Comparison of ENCODE assay signal across 8 cellular contexts in genomic region chr3:32460031-32460749, GRCh38. TPM values are rescaled to one million over a fixed set of nuclear protein-coding genes. Genes with fewer than 3 reads are reported as not detected.
DNase-seq lines count a peak whose midpoint lies in the region; ATAC-seq and TF ChIP-seq lines count a peak whose summit lies in the region.

No MANE protein-coding gene starts in this region.

- H3K27me3 ChIP-seq in lung (ENCODE audit: control insufficient read depth, insufficient read depth): no peaks in the 10 kb centered on the region
- no peaks in the 10 kb centered on the region for H3K27me3 ChIP-seq in A673 (replicated peaks; ENCODE audit: insufficient read depth, low read depth, low read length, poor library complexity)

- CTCF ChIA-PET in A673 (lab: Charles Lee): no interaction called here

- ATAC-seq in GM19035 (IDR thresholded peaks at IDR 0.05; ENCODE audit: unreplicated experiment): peak; percentile 87
- peak; percentile 84 for ATAC-seq in HG02943 (IDR thresholded peaks at IDR 0.05; ENCODE audit: low read depth, unreplicated experiment)
- ATAC-seq in lung (ENCODE audit: insufficient read depth, low FRiP score): peak; percentile 56

- POLR2A ChIA-PET in A673 (lab: Charles Lee; ENCODE audit: low non-redundant PET): no interaction called here

- 37 to 51% methylated on average over 15 of the region's 15 CpGs for WGBS in lung, 2 donors

- DNase-seq in NCI-H510A (lab: John Stamatoyannopoulos, UW): peak; percentile 50
- peak; percentile 59 for DNase-seq in activated T-helper 1 cell treated with Interleukin-2 at 50 U/mL for 16 hours (ENCODE audit: low read depth)
- DNase-seq in lung (ENCODE audit: low spot score): no peak
- DNase-seq in SK-N-DZ (ENCODE audit: low spot score): no peak
- DNase-seq in DMS114 treated with DMSO at 0.1 percent for 48 hours (lab: John Stamatoyannopoulos, UW; ENCODE audit: unreplicated experiment): no peak
- DNase-seq in A673 (ENCODE audit: low spot score): no peak

- intact Hi-C loops in A673 (cut with micrococcal nuclease; ENCODE audit: unreplicated experiment): no loop called here

- peak overlapping the region in 1 of 2 donors; percentile 72 for H3K27ac ChIP-seq in lung (ENCODE audit: low read depth in 1 of 2, low read length in 1 of 2)
- H3K27ac ChIP-seq in A673 (ENCODE audit: low read depth, low read length, poor library complexity, severe bottlenecking): no peak overlapping the region

- H3K4me3 ChIP-seq in lung (no peak overlapping the region), A673 (ENCODE audit: low read depth, low read length, poor library complexity, severe bottlenecking) (no peak overlapping the region)

- H3K4me1 ChIP-seq in lung (ENCODE audit: control insufficient read depth in 2 of 2, insufficient read depth in 2 of 2, low read length in 2 of 2): peaks cover 0 to 11% of the 10 kb centered on the region in 2 donors
- H3K4me1 ChIP-seq in A673 (ENCODE audit: insufficient read depth, low read length, poor library complexity, severe bottlenecking): no peaks in the 10 kb centered on the region

- H3K36me3 ChIP-seq in lung (ENCODE audit: control insufficient read depth in 2 of 2, insufficient read depth in 2 of 2, low read length in 2 of 2) (peaks cover 0 to 6% of the 10 kb centered on the region in 2 donors), A673 (ENCODE audit: insufficient read depth, low read length, poor library complexity, severe bottlenecking) (no peaks in the 10 kb centered on the region)

- TF ChIP-seq CTCF in lung (IDR thresholded peaks at IDR 0.05; ENCODE audit: control extremely low read depth, extremely low read depth) (no peak), A673 (conservative IDR thresholded peaks at IDR 0.05; ENCODE audit: low read depth, low read length) (no peak)

- H3K9me3 ChIP-seq in lung (ENCODE audit: control insufficient read depth in 2 of 2, insufficient read depth in 1 of 2, low read length in 1 of 2): no peaks in the 10 kb centered on the region
- no peaks in the 10 kb centered on the region for H3K9me3 ChIP-seq in A673 (ENCODE audit: low read depth, low read length, poor library complexity, severe bottlenecking)

- BruUV-seq in A673 (replicated peaks; lab: Mats Ljungman, UMichigan): no TSS peak

RNA-seq across cellular contexts. Expression of gene CMTM6, which starts 42.5 kb away (rescaled TPM):
- total RNA-seq in lung: 10 to 100 TPM; 63.4 to 97.4 TPM
- 10 to 100 TPM; 27.1 to 81.0 TPM for polyA plus RNA-seq in lung
- polyA plus RNA-seq in SK-N-DZ (2014; cell fraction: cytosol; rRNA removed): 34.5 and 40.9 TPM in 2 replicates
- 15.7 and 20.0 TPM in 2 replicates for polyA plus RNA-seq in SK-N-DZ (2014; cell fraction: nucleus; rRNA removed)
- total RNA-seq in A673 (2021): 30.5 and 32.3 TPM in 2 replicates

Comparison
In these comparisons a context has a peak if more than half of its experiments do, and no peak if none do; other contexts are left out.
1. DNase-seq: peak in NCI-H510A (single experiment) and activated T-helper 1 cell treated with Interleukin-2 at 50 U/mL for 16 hours (single experiment); none in lung (single experiment), SK-N-DZ (single experiment), DMS114 treated with DMSO at 0.1 percent for 48 hours (single experiment) and A673 (single experiment).
2. Peak in every context shown above with its lines, with median percentiles within 50 percentile points of each other: ATAC-seq.